In the genomic region with DNA sequence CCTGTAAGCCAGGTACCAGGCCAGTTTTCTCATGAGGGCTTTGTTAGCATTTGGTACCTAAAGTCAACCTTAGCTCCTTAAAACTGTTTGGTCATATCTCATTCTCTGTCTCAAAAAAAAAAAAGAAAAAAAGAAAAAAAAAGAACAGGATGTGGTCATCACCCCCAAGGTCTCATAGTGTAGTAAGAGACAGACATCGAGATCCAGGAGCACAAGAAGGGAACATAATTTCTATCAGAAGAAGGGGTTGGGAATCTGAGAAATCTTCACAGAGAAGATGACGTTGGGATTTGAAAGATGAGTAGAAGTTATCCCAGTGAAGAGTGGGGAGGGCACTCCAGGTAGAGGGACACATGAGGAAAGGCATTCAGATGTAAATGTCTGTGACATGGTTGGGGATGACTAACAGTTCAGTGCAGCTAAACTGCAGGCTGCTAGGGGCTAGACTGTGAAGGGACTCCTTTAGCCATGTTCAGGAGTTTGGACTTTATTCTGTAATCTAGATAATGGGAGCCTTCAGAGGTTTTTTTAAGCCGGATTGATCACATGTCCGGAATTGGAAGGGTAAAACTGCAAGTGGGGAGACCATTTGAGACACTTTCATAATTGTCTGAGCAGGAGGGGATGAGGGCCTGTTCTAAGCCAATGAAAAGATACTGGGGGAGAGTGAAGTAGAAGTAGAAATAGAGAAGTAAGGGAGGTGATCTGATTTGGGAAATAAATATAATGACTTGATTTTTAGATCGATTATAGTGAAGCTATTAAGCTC, we compare ENCODE assay signal across 10 cellular contexts. TPM values are rescaled to one million over a fixed set of nuclear protein-coding genes. Genes with fewer than 3 reads are reported as not detected.
DNase-seq lines count a peak whose midpoint lies in the region; ATAC-seq and TF ChIP-seq lines count a peak whose summit lies in the region.
"Had no signal": no experiment of that assay in that cellular context is flagged by ENCODE, and none has a peak within 500 bp of the region (broad histone marks: within the 10 kb centered on the region; RNA-seq: fewer than 3 reads in every experiment).

No MANE protein-coding gene starts in this region.

- H3K4me1 ChIP-seq in left ventricle myocardium inferior, result no peaks in the 10 kb centered on the region

- peaks cover 12% of the 10 kb centered on the region for H3K36me3 Mint-ChIP-seq in effector memory CD8-positive, alpha-beta T cell (ENCODE audit: insufficient read depth)

- ATAC-seq in GM19438 (IDR thresholded peaks at IDR 0.05; ENCODE audit: low read depth, unreplicated experiment) (peak; percentile 56), HG03457 (IDR thresholded peaks at IDR 0.05; ENCODE audit: unreplicated experiment) (no peak)
- peak; percentile 84 for ATAC-seq in effector memory CD8-positive, alpha-beta T cell (replicated peaks)

- peak overlapping the region; percentile 88 for H3K4me3 ChIP-seq in GM08714 (ENCODE audit: low read length)
- no peak overlapping the region for H3K4me3 ChIP-seq in left ventricle myocardium inferior
- H3K4me3 ChIP-seq: SK-N-MC had no signal

- no peaks in the 10 kb centered on the region for H3K9me3 ChIP-seq in KOPT-K1 (ENCODE audit: insufficient read depth, low read length, poor library complexity, severe bottlenecking)
- no peaks in the 10 kb centered on the region for H3K9me3 ChIP-seq in left ventricle myocardium inferior (replicated peaks)

- DNase-seq in effector memory CD8-positive, alpha-beta T cell, result peak in 1 of 3 experiments; percentile 1
- no peak for DNase-seq in substantia nigra (lab: John Stamatoyannopoulos, UW)
- DNase-seq in NCI-H524 treated with DMSO at 0.1 percent for 48 hours (lab: John Stamatoyannopoulos, UW), result no peak
- no peak for DNase-seq in left ventricle myocardium inferior

- H3K4me1 Mint-ChIP-seq in effector memory CD8-positive, alpha-beta T cell (ENCODE audit: low read depth in 2 of 2), result peaks cover 19 to 22% of the 10 kb centered on the region in 2 donors

- H3K27me3 Mint-ChIP-seq in effector memory CD8-positive, alpha-beta T cell, result no peaks in the 10 kb centered on the region

- H3K9me3 Mint-ChIP-seq in effector memory CD8-positive, alpha-beta T cell, result no peaks in the 10 kb centered on the region

- peak overlapping the region; percentile 85 to 87 for H3K27ac Mint-ChIP-seq in effector memory CD8-positive, alpha-beta T cell

- no peak for TF ChIP-seq CTCF in left ventricle myocardium inferior (IDR thresholded peaks at IDR 0.05; ENCODE audit: borderline replicate concordance)

- peak overlapping the region; percentile 78 to 82 for H3K4me3 Mint-ChIP-seq in effector memory CD8-positive, alpha-beta T cell

- H3K36me3 ChIP-seq in KOPT-K1 (ENCODE audit: insufficient read depth, low read length), result no peaks in the 10 kb centered on the region
- H3K36me3 ChIP-seq in left ventricle myocardium inferior, result no peaks in the 10 kb centered on the region

- H3K27ac ChIP-seq in KOPT-K1 (ENCODE audit: low read depth, low read length, poor library complexity, severe bottlenecking) (peak overlapping the region; percentile 52), substantia nigra (ENCODE audit: low read depth, low read length, poor library complexity, severe bottlenecking) (no peak overlapping the region), left ventricle myocardium inferior (replicated peaks) (no peak overlapping the region)
- H3K27ac ChIP-seq: SK-N-MC had no signal

- intact Hi-C loops in left ventricle myocardium inferior (cut with micrococcal nuclease), result no loop called here

- no peaks in the 10 kb centered on the region for H3K27me3 ChIP-seq in left ventricle myocardium inferior (ENCODE audit: low read depth)

RNA-seq across cellular contexts. Expression of a gene that starts 26.9 kb away (rescaled TPM):
- not detected for total RNA-seq in left ventricle myocardium inferior
- total RNA-seq: bronchial epithelial cell had no signal

RNA-seq across cellular contexts. Expression of a gene that starts 51.5 kb away (rescaled TPM):
- total RNA-seq in left ventricle myocardium inferior, result 0.41 TPM

RNA-seq across cellular contexts. Expression of a gene that starts 57.8 kb away (rescaled TPM):
- 14.3 TPM for total RNA-seq in left ventricle myocardium inferior
